ENCODE assay signal across 1 cellular context in the genomic region with DNA sequence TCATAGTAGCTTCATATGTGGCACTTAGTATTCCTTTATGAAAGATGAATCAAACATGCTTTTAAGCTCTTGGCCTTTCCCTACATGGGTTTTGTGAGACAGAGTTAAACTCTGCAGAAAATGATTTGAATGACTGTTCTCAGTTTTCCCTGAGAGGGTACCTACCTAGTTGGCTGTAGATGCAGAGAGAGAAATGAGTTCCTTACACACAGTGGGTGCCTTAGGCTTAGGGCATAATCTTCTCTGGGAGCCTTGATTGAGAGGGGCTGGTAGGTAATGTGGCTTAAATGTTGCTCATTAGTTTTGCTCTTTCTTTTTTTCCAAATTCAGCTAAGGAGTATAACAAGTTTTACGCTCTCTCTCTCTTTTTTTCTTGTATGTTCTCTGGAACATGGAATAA.
TF ChIP-seq lines count a peak whose summit lies in the region.

No MANE protein-coding gene starts in this region.

TF ChIP-seq in HepG2, 621 proteins besides CTCF, POLR2A, EP300 and RAD21:
- TF ChIP-seq ZNF207 (IDR thresholded peaks at IDR 0.05; ENCODE audit: borderline replicate concordance), result no peak
- TF ChIP-seq, protein P1, sequence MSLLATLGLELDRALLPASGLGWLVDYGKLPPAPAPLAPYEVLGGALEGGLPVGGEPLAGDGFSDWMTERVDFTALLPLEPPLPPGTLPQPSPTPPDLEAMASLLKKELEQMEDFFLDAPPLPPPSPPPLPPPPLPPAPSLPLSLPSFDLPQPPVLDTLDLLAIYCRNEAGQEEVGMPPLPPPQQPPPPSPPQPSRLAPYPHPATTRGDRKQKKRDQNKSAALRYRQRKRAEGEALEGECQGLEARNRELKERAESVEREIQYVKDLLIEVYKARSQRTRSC (CRISPR knock-in tag; IDR thresholded peaks at IDR 0.05; ENCODE audit: low read depth), result no peak
- TF ChIP-seq, protein P2, sequence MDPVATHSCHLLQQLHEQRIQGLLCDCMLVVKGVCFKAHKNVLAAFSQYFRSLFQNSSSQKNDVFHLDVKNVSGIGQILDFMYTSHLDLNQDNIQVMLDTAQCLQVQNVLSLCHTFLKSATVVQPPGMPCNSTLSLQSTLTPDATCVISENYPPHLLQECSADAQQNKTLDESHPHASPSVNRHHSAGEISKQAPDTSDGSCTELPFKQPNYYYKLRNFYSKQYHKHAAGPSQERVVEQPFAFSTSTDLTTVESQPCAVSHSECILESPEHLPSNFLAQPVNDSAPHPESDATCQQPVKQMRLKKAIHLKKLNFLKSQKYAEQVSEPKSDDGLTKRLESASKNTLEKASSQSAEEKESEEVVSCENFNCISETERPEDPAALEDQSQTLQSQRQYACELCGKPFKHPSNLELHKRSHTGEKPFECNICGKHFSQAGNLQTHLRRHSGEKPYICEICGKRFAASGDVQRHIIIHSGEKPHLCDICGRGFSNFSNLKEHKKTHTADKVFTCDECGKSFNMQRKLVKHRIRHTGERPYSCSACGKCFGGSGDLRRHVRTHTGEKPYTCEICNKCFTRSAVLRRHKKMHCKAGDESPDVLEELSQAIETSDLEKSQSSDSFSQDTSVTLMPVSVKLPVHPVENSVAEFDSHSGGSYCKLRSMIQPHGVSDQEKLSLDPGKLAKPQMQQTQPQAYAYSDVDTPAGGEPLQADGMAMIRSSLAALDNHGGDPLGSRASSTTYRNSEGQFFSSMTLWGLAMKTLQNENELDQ (CRISPR knock-in tag; IDR thresholded peaks at IDR 0.05; ENCODE audit: borderline replicate concordance), result no peak
- no peak for TF ChIP-seq KLF6 (CRISPR knock-in tag; IDR thresholded peaks at IDR 0.05)
- no peak for TF ChIP-seq ZNF563 (CRISPR knock-in tag; IDR thresholded peaks at IDR 0.05)
- no peak for TF ChIP-seq SALL1 (CRISPR knock-in tag; IDR thresholded peaks at IDR 0.05)
- TF ChIP-seq, protein P3, sequence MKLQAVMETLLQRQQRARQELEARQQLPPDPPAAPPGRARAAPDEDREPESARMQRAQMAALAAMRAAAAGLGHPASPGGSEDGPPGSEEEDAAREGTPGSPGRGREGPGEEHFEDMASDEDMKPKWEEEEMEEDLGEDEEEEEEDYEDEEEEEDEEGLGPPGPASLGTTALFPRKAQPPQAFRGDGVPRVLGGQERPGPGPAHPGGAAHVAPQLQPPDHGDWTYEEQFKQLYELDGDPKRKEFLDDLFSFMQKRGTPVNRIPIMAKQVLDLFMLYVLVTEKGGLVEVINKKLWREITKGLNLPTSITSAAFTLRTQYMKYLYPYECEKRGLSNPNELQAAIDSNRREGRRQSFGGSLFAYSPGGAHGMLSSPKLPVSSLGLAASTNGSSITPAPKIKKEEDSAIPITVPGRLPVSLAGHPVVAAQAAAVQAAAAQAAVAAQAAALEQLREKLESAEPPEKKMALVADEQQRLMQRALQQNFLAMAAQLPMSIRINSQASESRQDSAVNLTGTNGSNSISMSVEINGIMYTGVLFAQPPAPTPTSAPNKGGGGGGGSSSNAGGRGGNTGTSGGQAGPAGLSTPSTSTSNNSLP (IDR thresholded peaks at IDR 0.05; ENCODE audit: low read depth, low read length), result no peak
- TF ChIP-seq ZBTB20 (CRISPR knock-in tag; IDR thresholded peaks at IDR 0.05; ENCODE audit: borderline replicate concordance, low read depth), result no peak
- TF ChIP-seq CCAR2 (optimal IDR thresholded peaks at IDR 0.05; ENCODE audit: low read depth, low read length), result no peak
- TF ChIP-seq, protein P4, sequence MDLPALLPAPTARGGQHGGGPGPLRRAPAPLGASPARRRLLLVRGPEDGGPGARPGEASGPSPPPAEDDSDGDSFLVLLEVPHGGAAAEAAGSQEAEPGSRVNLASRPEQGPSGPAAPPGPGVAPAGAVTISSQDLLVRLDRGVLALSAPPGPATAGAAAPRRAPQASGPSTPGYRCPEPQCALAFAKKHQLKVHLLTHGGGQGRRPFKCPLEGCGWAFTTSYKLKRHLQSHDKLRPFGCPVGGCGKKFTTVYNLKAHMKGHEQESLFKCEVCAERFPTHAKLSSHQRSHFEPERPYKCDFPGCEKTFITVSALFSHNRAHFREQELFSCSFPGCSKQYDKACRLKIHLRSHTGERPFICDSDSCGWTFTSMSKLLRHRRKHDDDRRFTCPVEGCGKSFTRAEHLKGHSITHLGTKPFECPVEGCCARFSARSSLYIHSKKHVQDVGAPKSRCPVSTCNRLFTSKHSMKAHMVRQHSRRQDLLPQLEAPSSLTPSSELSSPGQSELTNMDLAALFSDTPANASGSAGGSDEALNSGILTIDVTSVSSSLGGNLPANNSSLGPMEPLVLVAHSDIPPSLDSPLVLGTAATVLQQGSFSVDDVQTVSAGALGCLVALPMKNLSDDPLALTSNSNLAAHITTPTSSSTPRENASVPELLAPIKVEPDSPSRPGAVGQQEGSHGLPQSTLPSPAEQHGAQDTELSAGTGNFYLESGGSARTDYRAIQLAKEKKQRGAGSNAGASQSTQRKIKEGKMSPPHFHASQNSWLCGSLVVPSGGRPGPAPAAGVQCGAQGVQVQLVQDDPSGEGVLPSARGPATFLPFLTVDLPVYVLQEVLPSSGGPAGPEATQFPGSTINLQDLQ (CRISPR knock-in tag; IDR thresholded peaks at IDR 0.05), result no peak
- TF ChIP-seq, protein P5, sequence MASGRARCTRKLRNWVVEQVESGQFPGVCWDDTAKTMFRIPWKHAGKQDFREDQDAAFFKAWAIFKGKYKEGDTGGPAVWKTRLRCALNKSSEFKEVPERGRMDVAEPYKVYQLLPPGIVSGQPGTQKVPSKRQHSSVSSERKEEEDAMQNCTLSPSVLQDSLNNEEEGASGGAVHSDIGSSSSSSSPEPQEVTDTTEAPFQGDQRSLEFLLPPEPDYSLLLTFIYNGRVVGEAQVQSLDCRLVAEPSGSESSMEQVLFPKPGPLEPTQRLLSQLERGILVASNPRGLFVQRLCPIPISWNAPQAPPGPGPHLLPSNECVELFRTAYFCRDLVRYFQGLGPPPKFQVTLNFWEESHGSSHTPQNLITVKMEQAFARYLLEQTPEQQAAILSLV (CRISPR knock-in tag; IDR thresholded peaks at IDR 0.05; ENCODE audit: borderline replicate concordance), result no peak
- TF ChIP-seq, protein P6, sequence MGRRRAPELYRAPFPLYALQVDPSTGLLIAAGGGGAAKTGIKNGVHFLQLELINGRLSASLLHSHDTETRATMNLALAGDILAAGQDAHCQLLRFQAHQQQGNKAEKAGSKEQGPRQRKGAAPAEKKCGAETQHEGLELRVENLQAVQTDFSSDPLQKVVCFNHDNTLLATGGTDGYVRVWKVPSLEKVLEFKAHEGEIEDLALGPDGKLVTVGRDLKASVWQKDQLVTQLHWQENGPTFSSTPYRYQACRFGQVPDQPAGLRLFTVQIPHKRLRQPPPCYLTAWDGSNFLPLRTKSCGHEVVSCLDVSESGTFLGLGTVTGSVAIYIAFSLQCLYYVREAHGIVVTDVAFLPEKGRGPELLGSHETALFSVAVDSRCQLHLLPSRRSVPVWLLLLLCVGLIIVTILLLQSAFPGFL (CRISPR knock-in tag; IDR thresholded peaks at IDR 0.05), result no peak
- TF ChIP-seq ESRRA (CRISPR knock-in tag; IDR thresholded peaks at IDR 0.05; ENCODE audit: low read depth), result no peak
- TF ChIP-seq NFIC (IDR thresholded peaks at IDR 0.05; ENCODE audit: low read length), result no peak
- TF ChIP-seq FOXK1 (CRISPR knock-in tag; IDR thresholded peaks at IDR 0.05; ENCODE audit: borderline replicate concordance, low read depth), result no peak
- TF ChIP-seq, protein P7, sequence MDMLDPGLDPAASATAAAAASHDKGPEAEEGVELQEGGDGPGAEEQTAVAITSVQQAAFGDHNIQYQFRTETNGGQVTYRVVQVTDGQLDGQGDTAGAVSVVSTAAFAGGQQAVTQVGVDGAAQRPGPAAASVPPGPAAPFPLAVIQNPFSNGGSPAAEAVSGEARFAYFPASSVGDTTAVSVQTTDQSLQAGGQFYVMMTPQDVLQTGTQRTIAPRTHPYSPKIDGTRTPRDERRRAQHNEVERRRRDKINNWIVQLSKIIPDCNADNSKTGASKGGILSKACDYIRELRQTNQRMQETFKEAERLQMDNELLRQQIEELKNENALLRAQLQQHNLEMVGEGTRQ (IDR thresholded peaks at IDR 0.05; ENCODE audit: low read depth, low read length), result no peak
- TF ChIP-seq, protein P7 (CRISPR knock-in tag; IDR thresholded peaks at IDR 0.05; ENCODE audit: borderline replicate concordance), result no peak
- TF ChIP-seq ATRX (CRISPR knock-in tag; IDR thresholded peaks at IDR 0.05; ENCODE audit: borderline replicate concordance), result no peak
TF ChIP-seq in HepG2: peak in this region for 0.
